ENCODE assay signal across 8 cellular contexts in genomic region chr4:7844247-7844991, GRCh38.
DNase-seq lines count a peak whose midpoint lies in the region; ATAC-seq and TF ChIP-seq lines count a peak whose summit lies in the region.

No MANE protein-coding gene starts in this region.

- peaks cover 0 to 10% (median 0%) of the 10 kb centered on the region in 9 donors for H3K36me3 ChIP-seq in heart left ventricle

- TF ChIP-seq CTCF in GM12865 (IDR thresholded peaks at IDR 0.05; ENCODE audit: insufficient read depth, low read depth, low read length, missing control alignments) (peak; percentile 73), heart left ventricle (IDR thresholded peaks at IDR 0.05) (peak; percentile 48 to 70 (median 60))

- H3K4me3 ChIP-seq in GM12865 (ENCODE audit: low read depth, low read length) (no peak overlapping the region), heart left ventricle (no peak overlapping the region)

- H3K27ac ChIP-seq in heart left ventricle = peak overlapping the region in 10 of 12 donors; percentile 14 to 85 (median 74)

- no peak for TF ChIP-seq POLR2A in heart left ventricle (IDR thresholded peaks at IDR 0.05)

- H3K4me3 Mint-ChIP-seq in activated naive CD4-positive, alpha-beta T cell treated with anti-CD3 and anti-CD28 coated beads, Interleukin-2, amount 10 ng/mL, durations not matched to agents 7 days and 5 days = no peak overlapping the region

- peaks cover 28% of the 10 kb centered on the region for H3K36me3 Mint-ChIP-seq in activated naive CD4-positive, alpha-beta T cell treated with anti-CD3 and anti-CD28 coated beads, Interleukin-2, amount 10 ng/mL, durations not matched to agents 7 days and 5 days

- 54 to 63% (median 60%) methylated on average over 17 to 19 of the region's 19 CpGs for WGBS in heart left ventricle, 4 donors

- H3K4me1 ChIP-seq in heart left ventricle = peaks cover 0 to 41% (median 15%) of the 10 kb centered on the region in 12 donors

- CTCF ChIA-PET in activated naive CD4-positive, alpha-beta T cell treated with anti-CD3 and anti-CD28 coated beads, Interleukin-2, amount 10 ng/mL, durations not matched to agents 7 days and 5 days (lab: Charles Lee) = interaction anchor here (0.7 to 3.5 kb wide), 19 partner anchors 9 to 134 kb away, joined by 3 to 56 read pairs (median 4); no protein-coding TSS in a partner anchor

- peaks cover 22% of the 10 kb centered on the region for H3K4me1 Mint-ChIP-seq in activated naive CD4-positive, alpha-beta T cell treated with anti-CD3 and anti-CD28 coated beads, Interleukin-2, amount 10 ng/mL, durations not matched to agents 7 days and 5 days

- intact Hi-C loops in heart left ventricle (cut with DNase I) (loop anchor here in 5 of 10 donors (1.0 to 5.0 kb wide), 3 partner anchors 37 to 40 kb away; no protein-coding TSS in a partner anchor), sciatic nerve (cut with DNase I) (no loop called here)

- no peaks in the 10 kb centered on the region for H3K9me3 Mint-ChIP-seq in activated naive CD4-positive, alpha-beta T cell treated with anti-CD3 and anti-CD28 coated beads, Interleukin-2, amount 10 ng/mL, durations not matched to agents 7 days and 5 days

- ATAC-seq in HG03342 (IDR thresholded peaks at IDR 0.05; ENCODE audit: unreplicated experiment) (peak; percentile 63), heart left ventricle (peak in 3 of 4 donors; percentile 61 to 68 (median 62)), sciatic nerve (peak; percentile 43), GM19395 (IDR thresholded peaks at IDR 0.05; ENCODE audit: unreplicated experiment) (no peak), HG02884 (IDR thresholded peaks at IDR 0.05; ENCODE audit: unreplicated experiment) (no peak)

- DNase-seq in GM12865 (ENCODE audit: low read depth) (peak; percentile 67), SK-N-DZ (ENCODE audit: low spot score) (peak; percentile 49), heart left ventricle (peak; percentile 72 to 82 (median 76)), sciatic nerve (ENCODE audit: low spot score) (peak; percentile 77)
- peak; percentile 80 for DNase-seq in activated naive CD4-positive, alpha-beta T cell treated with anti-CD3 and anti-CD28 coated beads, Interleukin-2, amount 10 ng/mL, durations not matched to agents 7 days and 5 days

- no peak overlapping the region for H3K27ac Mint-ChIP-seq in activated naive CD4-positive, alpha-beta T cell treated with anti-CD3 and anti-CD28 coated beads, Interleukin-2, amount 10 ng/mL, durations not matched to agents 7 days and 5 days

- no peaks in the 10 kb centered on the region for H3K9me3 ChIP-seq in heart left ventricle

- H3K27me3 Mint-ChIP-seq in activated naive CD4-positive, alpha-beta T cell treated with anti-CD3 and anti-CD28 coated beads, Interleukin-2, amount 10 ng/mL, durations not matched to agents 7 days and 5 days = no peaks in the 10 kb centered on the region

- H3K27me3 ChIP-seq in heart left ventricle = no peaks in the 10 kb centered on the region

Comparison
In these comparisons a context has a peak if more than half of its experiments do, and no peak if none do; other contexts are left out.
1. ATAC-seq: peak in HG03342 (single experiment), heart left ventricle (3 of 4) and sciatic nerve (single experiment); none in GM19395 (single experiment) and HG02884 (single experiment).
2. Peak in every context shown above with its lines, with median percentiles within 50 percentile points of each other: DNase-seq.